In genomic region chr13:97434417-97435296, GRCh38 we compare ENCODE assay signal across 8 cellular contexts. TPM values are rescaled to one million over a fixed set of nuclear protein-coding genes. Genes with fewer than 3 reads are reported as not detected.
DNase-seq lines count a peak whose midpoint lies in the region; ATAC-seq lines count a peak whose summit lies in the region.

No MANE protein-coding gene starts in this region.

- no peaks in the 10 kb centered on the region for H3K36me3 ChIP-seq in CD8-positive, alpha-beta memory T cell (ENCODE audit: insufficient read depth, low read length)

- peak; percentile 26 to 63 (median 41) for DNase-seq in CD8-positive, alpha-beta memory T cell
- DNase-seq in NAMALWA (ENCODE audit: low spot score) (peak; percentile 72), epithelial cell of prostate (ENCODE audit: low read depth, low spot score) (no peak), naive B cell (peak; percentile 42), hepatic stellate cell (ENCODE audit: low spot score) (no peak)
- DNase-seq in activated CD8-positive, alpha-beta memory T cell treated with anti-CD3 and anti-CD28 coated beads, Interleukin-2, amount 50 U/mL, for 48 hours: peak; percentile 67
- DNase-seq in stimulated activated naive B cell treated with anti-CD40 and anti-IgM and Interleukin-4, amounts not matched to agents 10 μg/mL and 1 μg/mL and 100 μg/mL, for 72 hours: peak; percentile 28

- peak overlapping the region; percentile 88 to 96 (median 91) for H3K4me3 Mint-ChIP-seq in CD8-positive, alpha-beta memory T cell
- H3K4me3 Mint-ChIP-seq in naive B cell: peak overlapping the region; percentile 85 to 95 (median 92)
- peak overlapping the region; percentile 91 for H3K4me3 Mint-ChIP-seq in stimulated activated naive B cell treated with anti-CD40 and anti-IgM and Interleukin-4, amounts not matched to agents 10 μg/mL and 1 μg/mL and 100 μg/mL, for 72 hours

- H3K4me1 Mint-ChIP-seq in CD8-positive, alpha-beta memory T cell: peaks cover 29 to 37% (median 36%) of the 10 kb centered on the region in 3 donors
- H3K4me1 Mint-ChIP-seq in naive B cell: peaks cover 20 to 23% (median 23%) of the 10 kb centered on the region in 3 donors
- peaks cover 8 to 19% of the 10 kb centered on the region in 2 donors for H3K4me1 Mint-ChIP-seq in stimulated activated naive B cell treated with anti-CD40 and anti-IgM and Interleukin-4, amounts not matched to agents 10 μg/mL and 1 μg/mL and 100 μg/mL, for 72 hours

- ATAC-seq in GM21723 (IDR thresholded peaks at IDR 0.05; ENCODE audit: unreplicated experiment) (peak; percentile 2), naive B cell (ENCODE audit: low read depth in 2 of 2) (peak in 1 of 2 donors; percentile 0)
- peak; percentile 1 to 6 for ATAC-seq in stimulated activated naive B cell treated with anti-CD40 and anti-IgM and Interleukin-4, amounts not matched to agents 10 μg/mL and 1 μg/mL and 100 μg/mL, for 72 hours (replicated peaks)

- H3K27ac Mint-ChIP-seq in CD8-positive, alpha-beta memory T cell: peak overlapping the region; percentile 79 to 95 (median 90)
- peak overlapping the region; percentile 73 to 98 (median 87) for H3K27ac Mint-ChIP-seq in naive B cell
- H3K27ac Mint-ChIP-seq in stimulated activated naive B cell treated with anti-CD40 and anti-IgM and Interleukin-4, amounts not matched to agents 10 μg/mL and 1 μg/mL and 100 μg/mL, for 72 hours: peak overlapping the region; percentile 84

- peak overlapping the region; percentile 45 for H3K4me3 ChIP-seq in CD8-positive, alpha-beta memory T cell (ENCODE audit: low read length)

- H3K27me3 Mint-ChIP-seq in CD8-positive, alpha-beta memory T cell: peaks cover 0 to 4% of the 10 kb centered on the region in 2 donors
- peaks cover 0 to 10% (median 1%) of the 10 kb centered on the region in 3 donors for H3K27me3 Mint-ChIP-seq in naive B cell
- no peaks in the 10 kb centered on the region for H3K27me3 Mint-ChIP-seq in stimulated activated naive B cell treated with anti-CD40 and anti-IgM and Interleukin-4, amounts not matched to agents 10 μg/mL and 1 μg/mL and 100 μg/mL, for 72 hours

- POLR2A ChIA-PET in CD8-positive, alpha-beta memory T cell (lab: Charles Lee): interaction anchor here (0.6 to 1.7 kb wide), 4 partner anchors 213 to 1652 kb away, joined by 3 to 4 read pairs (median 3); partner anchors contain the start of gene MBNL2

- peaks cover 0 to 1% (median 0%) of the 10 kb centered on the region in 5 donors for H3K9me3 Mint-ChIP-seq in CD8-positive, alpha-beta memory T cell
- H3K9me3 Mint-ChIP-seq in naive B cell: peaks cover 0 to 4% (median 0%) of the 10 kb centered on the region in 7 donors
- H3K9me3 Mint-ChIP-seq in stimulated activated naive B cell treated with anti-CD40 and anti-IgM and Interleukin-4, amounts not matched to agents 10 μg/mL and 1 μg/mL and 100 μg/mL, for 72 hours: no peaks in the 10 kb centered on the region

- H3K9me3 ChIP-seq in CD8-positive, alpha-beta memory T cell (ENCODE audit: low read length): no peaks in the 10 kb centered on the region

- peaks cover 0 to 18% (median 0%) of the 10 kb centered on the region in 3 donors for H3K36me3 Mint-ChIP-seq in CD8-positive, alpha-beta memory T cell
- H3K36me3 Mint-ChIP-seq in naive B cell: no peaks in the 10 kb centered on the region
- H3K36me3 Mint-ChIP-seq in stimulated activated naive B cell treated with anti-CD40 and anti-IgM and Interleukin-4, amounts not matched to agents 10 μg/mL and 1 μg/mL and 100 μg/mL, for 72 hours: no peaks in the 10 kb centered on the region

- CTCF ChIA-PET in CD8-positive, alpha-beta memory T cell (lab: Charles Lee): no interaction called here

- H3K27ac ChIP-seq in CD8-positive, alpha-beta memory T cell (ENCODE audit: low read depth, low read length): peak overlapping the region; percentile 9
- H3K27ac ChIP-seq in epithelial cell of prostate: peak overlapping the region; percentile 93

- H3K4me1 ChIP-seq in CD8-positive, alpha-beta memory T cell (ENCODE audit: insufficient read depth, low read length): peaks cover 21% of the 10 kb centered on the region

- no peaks in the 10 kb centered on the region for H3K27me3 ChIP-seq in CD8-positive, alpha-beta memory T cell (ENCODE audit: insufficient read depth, low read length, poor library complexity, severe bottlenecking)

RNA-seq across cellular contexts. Expression of gene RAP2A, which starts 0.7 kb away (rescaled TPM):
- total RNA-seq in CD8-positive, alpha-beta memory T cell: 10 to 100 TPM; 18.3 to 19.8 TPM
- 3.6 TPM for polyA plus RNA-seq in CD8-positive, alpha-beta memory T cell
- polyA plus RNA-seq in naive B cell (ENCODE audit: low read depth in 6 of 6): 1 to 10 TPM; 1.2 to 2.7 (median 1.7) TPM

Comparison
In these comparisons a context has a peak if more than half of its experiments do, and no peak if none do; other contexts are left out.
1. DNase-seq: peak in CD8-positive, alpha-beta memory T cell (5 of 5), NAMALWA (single experiment), activated CD8-positive, alpha-beta memory T cell treated with anti-CD3 and anti-CD28 coated beads, Interleukin-2, amount 50 U/mL, for 48 hours (single experiment), naive B cell (single experiment) and stimulated activated naive B cell treated with anti-CD40 and anti-IgM and Interleukin-4, amounts not matched to agents 10 μg/mL and 1 μg/mL and 100 μg/mL, for 72 hours (single experiment); none in epithelial cell of prostate (single experiment) and hepatic stellate cell (single experiment).
2. Peak in every context shown above with its lines, with median percentiles within 50 percentile points of each other: H3K27ac Mint-ChIP-seq and H3K4me3 Mint-ChIP-seq.